ENCODE assay signal across 1 cellular context in genomic region chr19:1475751-1476437, GRCh38.
TF ChIP-seq lines count a peak whose summit lies in the region.

No MANE protein-coding gene starts in this region.

TF ChIP-seq in H1, 55 proteins besides CTCF, POLR2A, EP300 and RAD21:
- no peak for TF ChIP-seq KDM1A (IDR thresholded peaks at IDR 0.05; ENCODE audit: borderline replicate concordance, low read length)
- no peak for TF ChIP-seq NANOG (IDR thresholded peaks at IDR 0.05; ENCODE audit: insufficient read depth, low read depth, low read length, poor library complexity, severe bottlenecking)
- TF ChIP-seq ATF2 (IDR thresholded peaks at IDR 0.05; ENCODE audit: low read length), result no peak
- no peak for TF ChIP-seq ATF3 (IDR thresholded peaks at IDR 0.05; ENCODE audit: insufficient read depth, low read depth, low read length)
- TF ChIP-seq KDM4A (IDR thresholded peaks at IDR 0.05; ENCODE audit: low read depth, low read length, severe bottlenecking), result no peak
- TF ChIP-seq POU5F1 (IDR thresholded peaks at IDR 0.05; ENCODE audit: low read depth, low read length), result no peak
- TF ChIP-seq CEBPB (IDR thresholded peaks at IDR 0.05; ENCODE audit: low read depth, low read length), result no peak
- no peak for TF ChIP-seq CREB1 (IDR thresholded peaks at IDR 0.05)
- TF ChIP-seq E2F6 (IDR thresholded peaks at IDR 0.05), result no peak
- no peak for TF ChIP-seq SIX5 (IDR thresholded peaks at IDR 0.05; ENCODE audit: low read depth, low read length)
- TF ChIP-seq POLR2AphosphoS5 (IDR thresholded peaks at IDR 0.05; ENCODE audit: low read depth, low read length), result no peak
- TF ChIP-seq RFX5 (IDR thresholded peaks at IDR 0.05; ENCODE audit: borderline replicate concordance, low read depth, low read length), result no peak
- no peak for TF ChIP-seq EZH2 (IDR thresholded peaks at IDR 0.05; ENCODE audit: low read depth, low read length, severe bottlenecking)
- TF ChIP-seq JUN (IDR thresholded peaks at IDR 0.05; ENCODE audit: low read depth, low read length), result no peak
- TF ChIP-seq SP2 (IDR thresholded peaks at IDR 0.05; ENCODE audit: low read length), result no peak
- no peak for TF ChIP-seq SUZ12 (IDR thresholded peaks at IDR 0.05; ENCODE audit: low read length)
- TF ChIP-seq, protein P1, sequence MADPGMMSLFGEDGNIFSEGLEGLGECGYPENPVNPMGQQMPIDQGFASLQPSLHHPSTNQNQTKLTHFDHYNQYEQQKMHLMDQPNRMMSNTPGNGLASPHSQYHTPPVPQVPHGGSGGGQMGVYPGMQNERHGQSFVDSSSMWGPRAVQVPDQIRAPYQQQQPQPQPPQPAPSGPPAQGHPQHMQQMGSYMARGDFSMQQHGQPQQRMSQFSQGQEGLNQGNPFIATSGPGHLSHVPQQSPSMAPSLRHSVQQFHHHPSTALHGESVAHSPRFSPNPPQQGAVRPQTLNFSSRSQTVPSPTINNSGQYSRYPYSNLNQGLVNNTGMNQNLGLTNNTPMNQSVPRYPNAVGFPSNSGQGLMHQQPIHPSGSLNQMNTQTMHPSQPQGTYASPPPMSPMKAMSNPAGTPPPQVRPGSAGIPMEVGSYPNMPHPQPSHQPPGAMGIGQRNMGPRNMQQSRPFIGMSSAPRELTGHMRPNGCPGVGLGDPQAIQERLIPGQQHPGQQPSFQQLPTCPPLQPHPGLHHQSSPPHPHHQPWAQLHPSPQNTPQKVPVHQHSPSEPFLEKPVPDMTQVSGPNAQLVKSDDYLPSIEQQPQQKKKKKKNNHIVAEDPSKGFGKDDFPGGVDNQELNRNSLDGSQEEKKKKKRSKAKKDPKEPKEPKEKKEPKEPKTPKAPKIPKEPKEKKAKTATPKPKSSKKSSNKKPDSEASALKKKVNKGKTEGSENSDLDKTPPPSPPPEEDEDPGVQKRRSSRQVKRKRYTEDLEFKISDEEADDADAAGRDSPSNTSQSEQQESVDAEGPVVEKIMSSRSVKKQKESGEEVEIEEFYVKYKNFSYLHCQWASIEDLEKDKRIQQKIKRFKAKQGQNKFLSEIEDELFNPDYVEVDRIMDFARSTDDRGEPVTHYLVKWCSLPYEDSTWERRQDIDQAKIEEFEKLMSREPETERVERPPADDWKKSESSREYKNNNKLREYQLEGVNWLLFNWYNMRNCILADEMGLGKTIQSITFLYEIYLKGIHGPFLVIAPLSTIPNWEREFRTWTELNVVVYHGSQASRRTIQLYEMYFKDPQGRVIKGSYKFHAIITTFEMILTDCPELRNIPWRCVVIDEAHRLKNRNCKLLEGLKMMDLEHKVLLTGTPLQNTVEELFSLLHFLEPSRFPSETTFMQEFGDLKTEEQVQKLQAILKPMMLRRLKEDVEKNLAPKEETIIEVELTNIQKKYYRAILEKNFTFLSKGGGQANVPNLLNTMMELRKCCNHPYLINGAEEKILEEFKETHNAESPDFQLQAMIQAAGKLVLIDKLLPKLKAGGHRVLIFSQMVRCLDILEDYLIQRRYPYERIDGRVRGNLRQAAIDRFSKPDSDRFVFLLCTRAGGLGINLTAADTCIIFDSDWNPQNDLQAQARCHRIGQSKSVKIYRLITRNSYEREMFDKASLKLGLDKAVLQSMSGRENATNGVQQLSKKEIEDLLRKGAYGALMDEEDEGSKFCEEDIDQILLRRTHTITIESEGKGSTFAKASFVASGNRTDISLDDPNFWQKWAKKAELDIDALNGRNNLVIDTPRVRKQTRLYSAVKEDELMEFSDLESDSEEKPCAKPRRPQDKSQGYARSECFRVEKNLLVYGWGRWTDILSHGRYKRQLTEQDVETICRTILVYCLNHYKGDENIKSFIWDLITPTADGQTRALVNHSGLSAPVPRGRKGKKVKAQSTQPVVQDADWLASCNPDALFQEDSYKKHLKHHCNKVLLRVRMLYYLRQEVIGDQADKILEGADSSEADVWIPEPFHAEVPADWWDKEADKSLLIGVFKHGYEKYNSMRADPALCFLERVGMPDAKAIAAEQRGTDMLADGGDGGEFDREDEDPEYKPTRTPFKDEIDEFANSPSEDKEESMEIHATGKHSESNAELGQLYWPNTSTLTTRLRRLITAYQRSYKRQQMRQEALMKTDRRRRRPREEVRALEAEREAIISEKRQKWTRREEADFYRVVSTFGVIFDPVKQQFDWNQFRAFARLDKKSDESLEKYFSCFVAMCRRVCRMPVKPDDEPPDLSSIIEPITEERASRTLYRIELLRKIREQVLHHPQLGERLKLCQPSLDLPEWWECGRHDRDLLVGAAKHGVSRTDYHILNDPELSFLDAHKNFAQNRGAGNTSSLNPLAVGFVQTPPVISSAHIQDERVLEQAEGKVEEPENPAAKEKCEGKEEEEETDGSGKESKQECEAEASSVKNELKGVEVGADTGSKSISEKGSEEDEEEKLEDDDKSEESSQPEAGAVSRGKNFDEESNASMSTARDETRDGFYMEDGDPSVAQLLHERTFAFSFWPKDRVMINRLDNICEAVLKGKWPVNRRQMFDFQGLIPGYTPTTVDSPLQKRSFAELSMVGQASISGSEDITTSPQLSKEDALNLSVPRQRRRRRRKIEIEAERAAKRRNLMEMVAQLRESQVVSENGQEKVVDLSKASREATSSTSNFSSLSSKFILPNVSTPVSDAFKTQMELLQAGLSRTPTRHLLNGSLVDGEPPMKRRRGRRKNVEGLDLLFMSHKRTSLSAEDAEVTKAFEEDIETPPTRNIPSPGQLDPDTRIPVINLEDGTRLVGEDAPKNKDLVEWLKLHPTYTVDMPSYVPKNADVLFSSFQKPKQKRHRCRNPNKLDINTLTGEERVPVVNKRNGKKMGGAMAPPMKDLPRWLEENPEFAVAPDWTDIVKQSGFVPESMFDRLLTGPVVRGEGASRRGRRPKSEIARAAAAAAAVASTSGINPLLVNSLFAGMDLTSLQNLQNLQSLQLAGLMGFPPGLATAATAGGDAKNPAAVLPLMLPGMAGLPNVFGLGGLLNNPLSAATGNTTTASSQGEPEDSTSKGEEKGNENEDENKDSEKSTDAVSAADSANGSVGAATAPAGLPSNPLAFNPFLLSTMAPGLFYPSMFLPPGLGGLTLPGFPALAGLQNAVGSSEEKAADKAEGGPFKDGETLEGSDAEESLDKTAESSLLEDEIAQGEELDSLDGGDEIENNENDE (IDR thresholded peaks at IDR 0.05; ENCODE audit: insufficient replicate concordance, low read length), result no peak
- no peak for TF ChIP-seq KDM5A (IDR thresholded peaks at IDR 0.05; ENCODE audit: low read length)
